33 cellular contexts compared by ENCODE assay signal in genomic region chr12:92625639-92626310, GRCh38.
"Had no signal": no experiment of that assay in that cellular context is flagged by ENCODE, and none has a peak within 500 bp of the region (broad histone marks: within the 10 kb centered on the region; RNA-seq: fewer than 3 reads in every experiment).

No MANE protein-coding gene starts in this region.

- H3K36me3 ChIP-seq: adrenal gland, Peyer's patch had no signal

- H3K9me3 ChIP-seq: adrenal gland, Peyer's patch had no signal

- H3K27me3 Mint-ChIP-seq: activated CD4-positive, alpha-beta memory T cell treated with anti-CD3 and anti-CD28 coated beads for 36 hours; brain; T-cell had no signal

- H3K27ac Mint-ChIP-seq: activated CD4-positive, alpha-beta memory T cell treated with anti-CD3 and anti-CD28 coated beads for 36 hours; activated naive CD8-positive, alpha-beta T cell treated with anti-CD3 and anti-CD28 coated beads, Interleukin-2, amount 10 ng/mL, durations not matched to agents 7 days and 5 days; activated T-helper 1 cell treated with anti-CD3 and anti-CD28 coated beads, Interleukin-12 subunit alpha, Interleukin-12 subunit beta, Interleukin-2, Interleukin-4 antibody, amounts not matched to agents 30 ng/mL and 10 ng/mL and 1 ng/mL, durations not matched to agents 14 hours and 24 hours and 36 hours; brain; T-cell had no signal

- DNase-seq: activated CD4-positive, alpha-beta memory T cell treated with anti-CD3 and anti-CD28 coated beads for 36 hours; activated CD4-positive, alpha-beta T cell treated with anti-CD3 and anti-CD28 coated beads for 4 hours; activated CD4-positive, alpha-beta T cell treated with anti-CD3 and anti-CD28 coated beads, Interleukin-2, amount 50 U/mL, for 1 hour; activated CD8-positive, alpha-beta memory T cell treated with anti-CD3 and anti-CD28 coated beads, Interleukin-2, amount 50 U/mL, for 4 hours; activated effector memory CD4-positive, alpha-beta T cell treated with Interleukin-2 at 50 U/mL for 16 hours; activated naive CD4-positive, alpha-beta T cell treated with anti-CD3 and anti-CD28 coated beads, Interleukin-2, amount 50 U/mL, for 16 hours; activated naive CD8-positive, alpha-beta T cell treated with anti-CD3 and anti-CD28 coated beads, Interleukin-2, amount 10 ng/mL, durations not matched to agents 7 days and 5 days; activated T-cell treated with anti-CD3 and anti-CD28 coated beads for 4 hours; activated T-cell treated with anti-CD3 and anti-CD28 coated beads, Interleukin-2, amount 50 U/mL, for 4 hours; adrenal gland; caudate nucleus; cerebellar nuclear complex; Karpas-422; KBM-7; NCI-H1105; NCI-H1417 treated with DMSO at 0.1 percent for 48 hours; NCI-H1930; NCI-H2081 treated with DMSO at 0.1 percent for 48 hours; NCI-H345; NCI-H524 treated with DMSO at 0.1 percent for 48 hours; NK-92 treated with Interleukin-12 subunit alpha and Interleukin-12 subunit beta, amount 100 ng/mL, for 24 hours; PC-3; Peyer's patch; RPMI8226; SIG-M5; T-cell; T-helper 2 cell; T1000 had no signal

- H3K4me1 ChIP-seq: Peyer's patch had no signal

- H3K27ac ChIP-seq: adrenal gland, Peyer's patch had no signal

- ATAC-seq: activated T-cell treated with anti-CD3 and anti-CD28 coated beads, Interleukin-2, amount 50 U/mL, for 4 hours; PC-3; Right ventricle myocardium inferior; SK-N-SH treated with all-trans-retinoic acid at 6 μM for 48 hours; T-cell had no signal

- FAIRE-seq: bronchial epithelial cell had no signal

- H3K4me3 Mint-ChIP-seq: activated CD4-positive, alpha-beta memory T cell treated with anti-CD3 and anti-CD28 coated beads for 36 hours; activated naive CD8-positive, alpha-beta T cell treated with anti-CD3 and anti-CD28 coated beads, Interleukin-2, amount 10 ng/mL, durations not matched to agents 7 days and 5 days; activated T-cell treated with anti-CD3 and anti-CD28 coated beads, Interleukin-2, amount 50 U/mL, for 4 hours; activated T-helper 1 cell treated with anti-CD3 and anti-CD28 coated beads, Interleukin-12 subunit alpha, Interleukin-12 subunit beta, Interleukin-2, Interleukin-4 antibody, amounts not matched to agents 30 ng/mL and 10 ng/mL and 1 ng/mL, durations not matched to agents 14 hours and 24 hours and 36 hours; brain; T-cell had no signal

- H3K27me3 ChIP-seq: adrenal gland, Peyer's patch had no signal

- H3K9me3 Mint-ChIP-seq: activated T-helper 1 cell treated with anti-CD3 and anti-CD28 coated beads, Interleukin-12 subunit alpha, Interleukin-12 subunit beta, Interleukin-2, Interleukin-4 antibody, amounts not matched to agents 30 ng/mL and 10 ng/mL and 1 ng/mL, durations not matched to agents 14 hours and 24 hours and 36 hours had no signal

- H3K4me3 ChIP-seq: adrenal gland, Peyer's patch had no signal

- H3K4me1 Mint-ChIP-seq: activated naive CD8-positive, alpha-beta T cell treated with anti-CD3 and anti-CD28 coated beads, Interleukin-2, amount 10 ng/mL, durations not matched to agents 7 days and 5 days; T-cell had no signal

- H3K36me3 Mint-ChIP-seq: activated CD4-positive, alpha-beta memory T cell treated with anti-CD3 and anti-CD28 coated beads for 36 hours; brain; T-cell had no signal
